1 cellular context compared by ENCODE assay signal in the genomic region with DNA sequence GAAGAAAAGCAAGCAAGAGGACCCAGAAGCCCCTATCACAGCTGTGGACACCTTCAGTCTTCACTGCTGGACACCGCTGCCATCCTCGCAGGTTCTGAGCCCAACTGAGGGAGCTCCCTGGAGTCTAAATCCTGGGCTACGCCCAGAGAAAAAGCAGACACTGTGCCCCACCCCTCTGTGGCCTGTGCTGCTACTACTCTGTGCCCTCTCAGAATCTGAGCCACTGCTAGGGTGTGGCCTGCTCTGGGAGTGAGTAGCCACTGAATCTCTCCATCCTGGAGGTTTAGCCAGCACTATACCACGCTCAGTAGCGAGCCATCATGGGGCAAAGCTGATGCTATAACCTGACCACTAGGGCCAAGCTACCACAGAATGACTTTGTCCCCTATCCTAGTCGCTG.
TF ChIP-seq lines count a peak whose summit lies in the region.

No MANE protein-coding gene starts in this region.

TF ChIP-seq in HepG2, 621 proteins besides CTCF, POLR2A, EP300 and RAD21 (continued from another document):
- TF ChIP-seq, protein P1, sequence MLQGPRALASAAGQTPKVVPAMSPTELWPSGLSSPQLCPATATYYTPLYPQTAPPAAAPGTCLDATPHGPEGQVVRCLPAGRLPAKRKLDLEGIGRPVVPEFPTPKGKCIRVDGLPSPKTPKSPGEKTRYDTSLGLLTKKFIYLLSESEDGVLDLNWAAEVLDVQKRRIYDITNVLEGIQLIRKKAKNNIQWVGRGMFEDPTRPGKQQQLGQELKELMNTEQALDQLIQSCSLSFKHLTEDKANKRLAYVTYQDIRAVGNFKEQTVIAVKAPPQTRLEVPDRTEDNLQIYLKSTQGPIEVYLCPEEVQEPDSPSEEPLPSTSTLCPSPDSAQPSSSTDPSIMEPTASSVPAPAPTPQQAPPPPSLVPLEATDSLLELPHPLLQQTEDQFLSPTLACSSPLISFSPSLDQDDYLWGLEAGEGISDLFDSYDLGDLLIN (CRISPR knock-in tag; IDR thresholded peaks at IDR 0.05; ENCODE audit: borderline replicate concordance): no peak
- TF ChIP-seq, protein P2, sequence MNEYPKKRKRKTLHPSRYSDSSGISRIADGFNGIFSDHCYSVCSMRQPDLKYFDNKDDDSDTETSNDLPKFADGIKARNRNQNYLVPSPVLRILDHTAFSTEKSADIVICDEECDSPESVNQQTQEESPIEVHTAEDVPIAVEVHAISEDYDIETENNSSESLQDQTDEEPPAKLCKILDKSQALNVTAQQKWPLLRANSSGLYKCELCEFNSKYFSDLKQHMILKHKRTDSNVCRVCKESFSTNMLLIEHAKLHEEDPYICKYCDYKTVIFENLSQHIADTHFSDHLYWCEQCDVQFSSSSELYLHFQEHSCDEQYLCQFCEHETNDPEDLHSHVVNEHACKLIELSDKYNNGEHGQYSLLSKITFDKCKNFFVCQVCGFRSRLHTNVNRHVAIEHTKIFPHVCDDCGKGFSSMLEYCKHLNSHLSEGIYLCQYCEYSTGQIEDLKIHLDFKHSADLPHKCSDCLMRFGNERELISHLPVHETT (CRISPR knock-in tag; conservative IDR thresholded peaks at IDR 0.05): no peak
- TF ChIP-seq, protein P3, sequence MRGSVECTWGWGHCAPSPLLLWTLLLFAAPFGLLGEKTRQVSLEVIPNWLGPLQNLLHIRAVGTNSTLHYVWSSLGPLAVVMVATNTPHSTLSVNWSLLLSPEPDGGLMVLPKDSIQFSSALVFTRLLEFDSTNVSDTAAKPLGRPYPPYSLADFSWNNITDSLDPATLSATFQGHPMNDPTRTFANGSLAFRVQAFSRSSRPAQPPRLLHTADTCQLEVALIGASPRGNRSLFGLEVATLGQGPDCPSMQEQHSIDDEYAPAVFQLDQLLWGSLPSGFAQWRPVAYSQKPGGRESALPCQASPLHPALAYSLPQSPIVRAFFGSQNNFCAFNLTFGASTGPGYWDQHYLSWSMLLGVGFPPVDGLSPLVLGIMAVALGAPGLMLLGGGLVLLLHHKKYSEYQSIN (CRISPR knock-in tag; IDR thresholded peaks at IDR 0.05; ENCODE audit: borderline replicate concordance): no peak
- no peak for TF ChIP-seq ZNF34 (CRISPR knock-in tag; IDR thresholded peaks at IDR 0.05; ENCODE audit: borderline replicate concordance)
